Comparison of ENCODE assay signal across 8 cellular contexts in the genomic region with DNA sequence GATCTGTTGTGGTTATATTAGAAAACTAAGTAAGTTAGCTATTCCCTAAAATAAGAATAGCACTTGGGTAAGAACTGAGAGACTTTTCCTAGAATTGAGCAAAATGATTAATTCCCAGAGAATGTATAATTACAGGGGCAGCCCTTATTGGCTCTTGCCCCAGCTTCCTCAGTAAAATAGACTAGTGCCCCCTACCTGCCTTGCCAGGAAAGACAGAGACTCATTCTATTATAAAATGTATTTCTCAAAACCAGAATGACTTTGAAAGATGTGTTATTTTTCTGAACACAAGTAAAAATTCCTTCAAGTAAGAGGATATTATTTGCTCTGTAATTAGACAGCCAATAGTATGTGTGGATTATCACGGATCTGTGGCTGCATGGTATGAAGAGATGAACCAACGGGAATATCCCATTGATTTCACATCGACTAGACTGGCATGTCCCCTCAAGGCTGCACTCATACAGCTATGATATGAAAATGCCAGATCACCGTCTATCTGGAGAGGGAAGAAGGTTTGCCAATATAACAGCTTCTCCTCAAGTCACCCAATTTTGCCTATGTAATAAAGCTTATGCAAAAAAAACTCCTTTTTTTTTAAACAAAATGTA. TPM values are rescaled to one million over a fixed set of nuclear protein-coding genes. Genes with fewer than 3 reads are reported as not detected.
DNase-seq lines count a peak whose midpoint lies in the region; ATAC-seq, FAIRE-seq and TF ChIP-seq lines count a peak whose summit lies in the region.

No MANE protein-coding gene starts in this region.

- peak; percentile 47 to 60 for ATAC-seq in lower lobe of right lung
- ATAC-seq in HG03135 (IDR thresholded peaks at IDR 0.05; ENCODE audit: unreplicated experiment), result no peak
- ATAC-seq in HG02763 (IDR thresholded peaks at IDR 0.05; ENCODE audit: unreplicated experiment), result no peak

- peak overlapping the region; percentile 14 for H3K4me3 ChIP-seq in lower lobe of right lung
- no peak overlapping the region for H3K4me3 ChIP-seq in testis

- intact Hi-C loops in lower lobe of right lung (cut with DNase I), result loop anchor here (5.0 kb wide), 1 partner anchor 85 kb away; no protein-coding TSS in a partner anchor
- intact Hi-C loops in testis (cut with DNase I; ENCODE audit: low total_unique reads), result loop anchor here (5.0 kb wide), 1 partner anchor 85 kb away; no protein-coding TSS in a partner anchor

- WGBS in testis, 2 donors, result 70 to 72% methylated on average over 4 of the region's 4 CpGs

- H3K9me3 ChIP-seq in lower lobe of right lung (no peaks in the 10 kb centered on the region), testis (no peaks in the 10 kb centered on the region)

- H3K27me3 ChIP-seq in lower lobe of right lung (ENCODE audit: low read depth) (no peaks in the 10 kb centered on the region), testis (no peaks in the 10 kb centered on the region)

- peak; percentile 60 for FAIRE-seq in G401.6 (lab: Jason Lieb, UNC)

- no peak for TF ChIP-seq POLR2A in testis (IDR thresholded peaks at IDR 0.05)

- TF ChIP-seq CTCF in LNCAP (IDR thresholded peaks at IDR 0.05) (peak; percentile 85), lower lobe of right lung (IDR thresholded peaks at IDR 0.05) (peak; percentile 83), testis (IDR thresholded peaks at IDR 0.05) (peak; percentile 80 to 89 (median 81))

- H3K4me1 ChIP-seq in lower lobe of right lung (peaks cover 68% of the 10 kb centered on the region), testis (peaks cover 49% of the 10 kb centered on the region)

- no peaks in the 10 kb centered on the region for H3K36me3 ChIP-seq in lower lobe of right lung
- no peaks in the 10 kb centered on the region for H3K36me3 ChIP-seq in testis (ENCODE audit: low read depth, missing control alignments)

- H3K27ac ChIP-seq in lower lobe of right lung (peak overlapping the region; percentile 63), testis (peak overlapping the region in 1 of 2 donors; percentile 66)

- DNase-seq in T1000 (lab: John Stamatoyannopoulos, UW) (peak; percentile 10), cerebellar cortex (ENCODE audit: low spot score) (peak; percentile 52), lower lobe of right lung (no peak), testis (peak; percentile 82)

RNA-seq across cellular contexts. Expression of gene GLRX5, which starts 7.4 kb away (rescaled TPM):
- total RNA-seq in lower lobe of right lung, result 23.7 TPM
- 10 to 100 TPM; 83.9 to 95.0 TPM for total RNA-seq in testis
- 101 TPM for polyA plus RNA-seq in testis (ENCODE audit: insufficient read depth, low read depth, low replicate concordance)

RNA-seq across cellular contexts. Expression of gene SYNE3, which starts 11.0 kb away (rescaled TPM):
- 22.4 TPM for total RNA-seq in lower lobe of right lung
- total RNA-seq in testis, result 10 to 100 TPM; 37.6 to 38.9 TPM
- 8.3 TPM for polyA plus RNA-seq in testis (ENCODE audit: insufficient read depth, low read depth, low replicate concordance)

Comparison
In these comparisons a context has a peak if more than half of its experiments do, and no peak if none do; other contexts are left out.
1. ATAC-seq: peak in lower lobe of right lung (2 of 2); none in HG03135 (single experiment) and HG02763 (single experiment).
2. Peak in every context shown above with its lines, with median percentiles within 50 percentile points of each other: CTCF ChIP-seq.